ENCODE assay signal across 22 cellular contexts in genomic region chr10:26516540-26517101, GRCh38.
DNase-seq lines count a peak whose midpoint lies in the region; ATAC-seq and TF ChIP-seq lines count a peak whose summit lies in the region.
"Had no signal": no experiment of that assay in that cellular context is flagged by ENCODE, and none has a peak within 500 bp of the region (broad histone marks: within the 10 kb centered on the region; RNA-seq: fewer than 3 reads in every experiment).

No MANE protein-coding gene starts in this region.

- peaks cover 17% of the 10 kb centered on the region for H3K36me3 Mint-ChIP-seq in progenitor cell of endocrine pancreas (ENCODE audit: insufficient read depth)

- H4K20me1 ChIP-seq in OCI-LY1 (ENCODE audit: insufficient read depth, low read length), result no peaks in the 10 kb centered on the region

- H3K4me3 Mint-ChIP-seq in progenitor cell of endocrine pancreas (ENCODE audit: low read depth), result no peak overlapping the region

- ATAC-seq in GM18519 (IDR thresholded peaks at IDR 0.05; ENCODE audit: low FRiP score, unreplicated experiment), result no peak
- ATAC-seq: sciatic nerve had no signal

- H3K9ac ChIP-seq in ES-I3 (ENCODE audit: low read depth, low read length) (peak overlapping the region; percentile 1; the same call in 1 of the 2 replicates), OCI-LY1 (ENCODE audit: low read length) (no peak overlapping the region)
- H3K9ac ChIP-seq: KMS-11 had no signal

- TF ChIP-seq CTCF in OCI-LY1 (IDR thresholded peaks at IDR 0.05; ENCODE audit: low read length), result peak; percentile 21; the same call in 1 of the 2 replicates
- TF ChIP-seq CTCF in fibroblast of mammary gland (conservative IDR thresholded peaks at IDR 0.05; ENCODE audit: control insufficient read depth, insufficient read depth, low read depth, low read length), result no peak
- no peak for TF ChIP-seq CTCF in progenitor cell of endocrine pancreas (IDR thresholded peaks at IDR 0.05; ENCODE audit: unreplicated experiment)

- peak overlapping the region; percentile 95 for H3K27ac Mint-ChIP-seq in progenitor cell of endocrine pancreas

- peak overlapping the region; percentile 34 for H3K27ac ChIP-seq in OCI-LY1 (ENCODE audit: low read depth, low read length, poor library complexity, severe bottlenecking)
- H3K27ac ChIP-seq: ascending aorta, KMS-11 had no signal

- peaks cover 17% of the 10 kb centered on the region for H3K9me3 Mint-ChIP-seq in progenitor cell of endocrine pancreas (ENCODE audit: low read depth)

- no peak overlapping the region for H3K4me2 ChIP-seq in OCI-LY1 (ENCODE audit: low read length)
- H3K4me2 ChIP-seq: KMS-11 had no signal

- H3K9me3 ChIP-seq in ES-I3 (ENCODE audit: control insufficient read depth, insufficient read depth, low read length), result peaks cover 5% of the 10 kb centered on the region; the same call in 1 of the 2 replicates
- no peaks in the 10 kb centered on the region for H3K9me3 ChIP-seq in OCI-LY1 (ENCODE audit: low read length)
- H3K9me3 ChIP-seq: ascending aorta had no signal

- H3K79me2 ChIP-seq in OCI-LY1 (ENCODE audit: insufficient read depth, low read length), result no peaks in the 10 kb centered on the region

- H3K27me3 Mint-ChIP-seq in progenitor cell of endocrine pancreas, result no peaks in the 10 kb centered on the region

- no peaks in the 10 kb centered on the region for H3K27me3 ChIP-seq in OCI-LY1 (ENCODE audit: insufficient read depth, low read length)
- H3K27me3 ChIP-seq: ascending aorta had no signal

- H3K4me1 Mint-ChIP-seq in progenitor cell of endocrine pancreas (ENCODE audit: low read depth), result peaks cover 19% of the 10 kb centered on the region

- H2AFZ ChIP-seq in OCI-LY1 (ENCODE audit: low read length), result no peak overlapping the region

- no peaks in the 10 kb centered on the region for H3K36me3 ChIP-seq in ES-I3 (ENCODE audit: insufficient read depth, low read length)
- H3K36me3 ChIP-seq in OCI-LY1 (ENCODE audit: insufficient read depth, low read length), result peaks cover 95% of the 10 kb centered on the region
- H3K36me3 ChIP-seq: ascending aorta had no signal

- H3F3A ChIP-seq in OCI-LY1 (ENCODE audit: insufficient read depth, low read length), result no peaks in the 10 kb centered on the region

- H3K4me1 ChIP-seq in ES-I3 (ENCODE audit: insufficient read depth, low read length), result peaks cover 9% of the 10 kb centered on the region
- H3K4me1 ChIP-seq in OCI-LY1 (ENCODE audit: insufficient read depth, low read length, severe bottlenecking), result peaks cover 11% of the 10 kb centered on the region
- H3K4me1 ChIP-seq: ascending aorta had no signal

- no peaks in the 10 kb centered on the region for H3K9me2 ChIP-seq in OCI-LY1 (ENCODE audit: low read depth, low read length)

- H3K4me3 ChIP-seq in OCI-LY1 (ENCODE audit: low read depth, low read length, poor library complexity, severe bottlenecking), result no peak overlapping the region
- no peak overlapping the region for H3K4me3 ChIP-seq in fibroblast of mammary gland (ENCODE audit: control insufficient read depth, low read depth, low read length)
- H3K4me3 ChIP-seq: ascending aorta had no signal

- peak; percentile 32 for DNase-seq in fibroblast of mammary gland (ENCODE audit: low read depth)
- DNase-seq in progenitor cell of endocrine pancreas (ENCODE audit: low spot score, unreplicated experiment), result peak; percentile 10
- no peak for DNase-seq in DMS 273 (lab: John Stamatoyannopoulos, UW; ENCODE audit: unreplicated experiment)
- no peak for DNase-seq in HT-29 (ENCODE audit: low spot score)
- DNase-seq: activated CD4-positive, alpha-beta T cell treated with anti-CD3 and anti-CD28 coated beads for 1 hour; activated CD8-positive, alpha-beta memory T cell treated with anti-CD3 and anti-CD28 coated beads, Interleukin-2, amount 50 U/mL, for 4 hours; activated naive CD4-positive, alpha-beta T cell; cortex of kidney; DMS 273 treated with DMSO at 0.1 percent for 48 hours; erythroblast; head of caudate nucleus; NCI-H1436 treated with DMSO at 0.1 percent for 48 hours; NCI-H446; occipital lobe; SHP77 treated with DMSO at 0.1 percent for 48 hours; stimulated activated CD4-positive, alpha-beta T cell treated with anti-CD3 and anti-CD28 coated beads, Interleukin-2, amount 100 ng/mL, for 24 hours had no signal

Comparison
In these comparisons a context has a peak if more than half of its experiments do, and no peak if none do; other contexts are left out.
1. DNase-seq: peak in fibroblast of mammary gland (single experiment) and progenitor cell of endocrine pancreas (single experiment); none in DMS 273 (single experiment) and HT-29 (single experiment).